8 cellular contexts compared by ENCODE assay signal in the genomic region with DNA sequence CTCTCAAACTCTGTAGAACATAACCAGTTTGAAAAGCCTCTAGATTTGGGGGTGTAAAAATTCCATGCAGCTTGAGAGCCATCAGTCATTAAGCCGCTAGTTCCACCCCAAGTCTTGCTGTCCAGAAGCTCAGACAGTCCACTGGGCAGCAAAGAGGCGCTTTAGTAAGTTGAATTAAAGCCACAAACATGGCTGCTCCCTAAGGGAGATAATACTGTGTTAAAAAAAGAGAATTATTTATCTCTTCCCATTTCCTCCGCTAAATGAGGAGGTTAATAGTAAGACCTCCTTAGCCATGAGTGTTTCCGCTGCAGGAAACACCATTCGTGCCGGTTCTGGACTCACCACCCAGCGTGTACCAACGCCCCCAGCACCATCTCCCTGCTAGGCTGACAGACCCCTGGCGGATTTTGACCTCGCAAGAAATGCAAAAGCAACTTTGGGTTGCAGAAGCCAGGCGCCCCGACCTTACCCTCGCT. TPM values are rescaled to one million over a fixed set of nuclear protein-coding genes. Genes with fewer than 3 reads are reported as not detected.
DNase-seq lines count a peak whose midpoint lies in the region; ATAC-seq, FAIRE-seq and TF ChIP-seq lines count a peak whose summit lies in the region.

No MANE protein-coding gene starts in this region.

- H3K4me3 Mint-ChIP-seq in stimulated activated naive CD8-positive, alpha-beta T cell treated with anti-CD3 and anti-CD28 coated beads, Interleukin-15, Interleukin-2, amounts not matched to agents 100 ng/mL and 50 ng/mL, for 24 hours = peak overlapping the region; percentile 94

- FAIRE-seq in bronchial epithelial cell (lab: Jason Lieb, UNC) = no peak

- no peak for TF ChIP-seq CTCF in bronchial epithelial cell (IDR thresholded peaks at IDR 0.05; ENCODE audit: insufficient read depth, low read length, severe bottlenecking)

- H3K36me3 ChIP-seq in bronchial epithelial cell (ENCODE audit: control insufficient read depth, insufficient read depth, low read length) = no peaks in the 10 kb centered on the region

- ATAC-seq in HG02623 (IDR thresholded peaks at IDR 0.05; ENCODE audit: unreplicated experiment) (peak; percentile 8), left lobe of liver (peak; percentile 46)

- DNase-seq in A172 (ENCODE audit: low spot score) (peak; percentile 12), GM03348 (ENCODE audit: low spot score) (peak; percentile 52), NCI-H2196 treated with DMSO at 0.1 percent for 48 hours (lab: John Stamatoyannopoulos, UW; ENCODE audit: unreplicated experiment) (peak; percentile 64), bronchial epithelial cell (ENCODE audit: low read depth) (peak; percentile 33), left lobe of liver (ENCODE audit: low spot score) (no peak), inferior parietal cortex (ENCODE audit: extremely low spot score) (no peak)

- H3K4me3 ChIP-seq in bronchial epithelial cell (ENCODE audit: low read depth, low read length) = peak overlapping the region; percentile 53

- no peaks in the 10 kb centered on the region for H3K27me3 ChIP-seq in bronchial epithelial cell (ENCODE audit: control insufficient read depth, insufficient read depth, low read length)

- H3K4me1 Mint-ChIP-seq in stimulated activated naive CD8-positive, alpha-beta T cell treated with anti-CD3 and anti-CD28 coated beads, Interleukin-15, Interleukin-2, amounts not matched to agents 100 ng/mL and 50 ng/mL, for 24 hours (ENCODE audit: low read depth) = peaks cover 51% of the 10 kb centered on the region

- H3K27me3 Mint-ChIP-seq in stimulated activated naive CD8-positive, alpha-beta T cell treated with anti-CD3 and anti-CD28 coated beads, Interleukin-15, Interleukin-2, amounts not matched to agents 100 ng/mL and 50 ng/mL, for 24 hours = no peaks in the 10 kb centered on the region

- no peaks in the 10 kb centered on the region for H3K9me3 Mint-ChIP-seq in stimulated activated naive CD8-positive, alpha-beta T cell treated with anti-CD3 and anti-CD28 coated beads, Interleukin-15, Interleukin-2, amounts not matched to agents 100 ng/mL and 50 ng/mL, for 24 hours

- H3K27ac Mint-ChIP-seq in stimulated activated naive CD8-positive, alpha-beta T cell treated with anti-CD3 and anti-CD28 coated beads, Interleukin-15, Interleukin-2, amounts not matched to agents 100 ng/mL and 50 ng/mL, for 24 hours = peak overlapping the region; percentile 91

- peaks cover 11% of the 10 kb centered on the region for H3K36me3 Mint-ChIP-seq in stimulated activated naive CD8-positive, alpha-beta T cell treated with anti-CD3 and anti-CD28 coated beads, Interleukin-15, Interleukin-2, amounts not matched to agents 100 ng/mL and 50 ng/mL, for 24 hours (ENCODE audit: low read depth)

RNA-seq across cellular contexts. Expression of a gene that starts 0.5 kb away (rescaled TPM):
- 99.1 and 254 TPM in 2 replicates for total RNA-seq in A172 (2014; rRNA removed; shearing (Covaris generic))
- total RNA-seq in bronchial epithelial cell (397 and 426 TPM in 2 replicates), left lobe of liver (51.1 TPM)

RNA-seq across cellular contexts. Expression of a gene that starts 8.7 kb away (rescaled TPM):
- total RNA-seq in A172 (2014; rRNA removed; shearing (Covaris generic)) = 72.5 and 102 TPM in 2 replicates
- total RNA-seq in bronchial epithelial cell = 73.5 and 82.1 TPM in 2 replicates
- total RNA-seq in left lobe of liver = 19.3 TPM

Comparison
In these comparisons a context has a peak if more than half of its experiments do, and no peak if none do; other contexts are left out.
1. DNase-seq: peak in A172 (single experiment), GM03348 (single experiment), NCI-H2196 treated with DMSO at 0.1 percent for 48 hours (single experiment) and bronchial epithelial cell (single experiment); none in left lobe of liver (single experiment) and inferior parietal cortex (single experiment).